16 cellular contexts compared by ENCODE assay signal in genomic region chr12:110933326-110933974, GRCh38. TPM values are rescaled to one million over a fixed set of nuclear protein-coding genes. Genes with fewer than 3 reads are reported as not detected.
DNase-seq lines count a peak whose midpoint lies in the region; ATAC-seq, FAIRE-seq and TF ChIP-seq lines count a peak whose summit lies in the region.
"Had no signal": no experiment of that assay in that cellular context is flagged by ENCODE, and none has a peak within 500 bp of the region (broad histone marks: within the 10 kb centered on the region; RNA-seq: fewer than 3 reads in every experiment).

No MANE protein-coding gene starts in this region.

- H4K20me1 ChIP-seq in H1 (replicated peaks in 1 of 2; ENCODE audit: control insufficient read depth in 1 of 2, insufficient read depth in 2 of 2, low read length in 2 of 2), result peaks cover 0 to 4% of the 10 kb centered on the region in 2 experiments

- no peaks in the 10 kb centered on the region for H3K79me1 ChIP-seq in H1 (ENCODE audit: low read depth, low read length)
- no peaks in the 10 kb centered on the region for H3K79me1 ChIP-seq in neuronal stem cell (ENCODE audit: low read depth, low read length)

- H3K4ac ChIP-seq in H1 (replicated peaks; ENCODE audit: insufficient read length, low read depth, low read length) (peak overlapping the region; percentile 27), neuronal stem cell (ENCODE audit: low read length) (no peak overlapping the region)

- TF ChIP-seq POLR2A in H1 (IDR thresholded peaks at IDR 0.05; ENCODE audit: control extremely low read depth in 1 of 2, low read depth in 2 of 2, low read length in 2 of 2), result no peak

- H4K91ac ChIP-seq in H1 (replicated peaks; ENCODE audit: insufficient read length, low read length), result peak overlapping the region; percentile 4
- H4K91ac ChIP-seq in neuronal stem cell (ENCODE audit: low read depth, low read length, poor library complexity), result no peak overlapping the region

- H2AK5ac ChIP-seq in H1 (ENCODE audit: low read depth, low read length), result peak overlapping the region; percentile 3
- peak overlapping the region; percentile 23 for H2AK5ac ChIP-seq in neuronal stem cell (ENCODE audit: low read depth, low read length)

- peak overlapping the region; percentile 84 for H2BK120ac ChIP-seq in H1 (replicated peaks; ENCODE audit: low read depth, low read length)
- H2BK120ac ChIP-seq in neuronal stem cell (ENCODE audit: low read depth, low read length), result no peak overlapping the region

- H3K23ac ChIP-seq in H1 (ENCODE audit: insufficient read length) (no peak overlapping the region), neuronal stem cell (ENCODE audit: low read depth, low read length, poor library complexity) (no peak overlapping the region)

- H4K5ac ChIP-seq in H1 (ENCODE audit: insufficient read length, low read depth, low read length), result no peak overlapping the region

- H3K9me3 ChIP-seq in left ventricle myocardium inferior (replicated peaks) (no peaks in the 10 kb centered on the region), H1 (ENCODE audit: insufficient read depth in 2 of 2, low read depth in 1 of 2, low read length in 1 of 2) (no peaks in the 10 kb centered on the region), neuronal stem cell (replicated peaks in 1 of 2; ENCODE audit: control insufficient read depth in 2 of 2, insufficient read depth in 1 of 2, low read depth in 1 of 2, low read length in 2 of 2) (peaks cover 0 to 4% of the 10 kb centered on the region in 2 donors)

- H3K18ac ChIP-seq in H1 (ENCODE audit: extremely low read depth, low read length) (peak overlapping the region; percentile 62), neuronal stem cell (ENCODE audit: low read length) (no peak overlapping the region)

- WGBS in H1 (ENCODE audit: extremely low coverage in 1 of 2, insufficient coverage in 1 of 2, insufficient read length in 1 of 2, insufficient replicate concordance in 2 of 2, low coverage in 1 of 2, low lambda C conversion rate in 2 of 2, missing lambda C conversion rate in 1 of 2), 2 experiments, result 88% methylated on average over 15 of the region's 16 CpGs; no CpG with 5 or more reads in 1 of the 2 experiments
- no CpG with 5 or more reads among the region's 16 CpGs for WGBS in neuronal stem cell (ENCODE audit: extremely low coverage in 2 of 2, insufficient read length in 2 of 2, insufficient replicate concordance in 1 of 2), 2 donors

- H3K27me3 ChIP-seq in left ventricle myocardium inferior (ENCODE audit: low read depth) (peaks cover 40% of the 10 kb centered on the region), H1 (replicated peaks in 1 of 4; ENCODE audit: control insufficient read depth in 3 of 4, extremely low read depth in 1 of 4, insufficient read depth in 3 of 4, low read length in 3 of 4) (peaks cover 0 to 2% (median 0%) of the 10 kb centered on the region in 4 experiments; a peak in 3 of 7 replicates), neuronal stem cell (ENCODE audit: control insufficient read depth in 3 of 3, insufficient read depth in 3 of 3, low read depth in 1 of 3, low read length in 3 of 3) (peaks cover 0 to 6% (median 2%) of the 10 kb centered on the region in 3 experiments)

- no peak for TF ChIP-seq CTCF in left ventricle myocardium inferior (IDR thresholded peaks at IDR 0.05; ENCODE audit: borderline replicate concordance)
- no peak for TF ChIP-seq CTCF in H1 (IDR thresholded peaks at IDR 0.05; ENCODE audit: control extremely low read depth in 1 of 3, insufficient read depth in 1 of 3, low read depth in 1 of 3, low read length in 3 of 3)

- H3K9ac ChIP-seq in H1 (replicated peaks in 1 of 4; ENCODE audit: extremely low read depth in 1 of 4, low read depth in 3 of 4, low read length in 3 of 4) (no peak overlapping the region), neuronal stem cell (ENCODE audit: low read depth, low read length, poor library complexity) (no peak overlapping the region)

- no peak for ATAC-seq in HG02678 (IDR thresholded peaks at IDR 0.05; ENCODE audit: unreplicated experiment)

- peaks cover 37% of the 10 kb centered on the region for H3K4me1 ChIP-seq in left ventricle myocardium inferior
- H3K4me1 ChIP-seq in H1 (replicated peaks in 1 of 4; ENCODE audit: control insufficient read depth in 3 of 4, insufficient read depth in 4 of 4, low read length in 3 of 4), result peaks cover 3 to 19% (median 11%) of the 10 kb centered on the region in 4 experiments
- H3K4me1 ChIP-seq in neuronal stem cell (ENCODE audit: control insufficient read depth in 2 of 2, insufficient read depth in 1 of 2, low read depth in 1 of 2, low read length in 2 of 2), result peaks cover 0 to 7% of the 10 kb centered on the region in 2 donors

- POLR2A ChIA-PET in H1 (lab: Charles Lee; ENCODE audit: partially characterized antibody), result interaction anchor here (0.8 to 1.3 kb wide), 2 partner anchors 10 to 12 kb away, joined by 3 to 4 read pairs; no protein-coding TSS in a partner anchor

- H4K8ac ChIP-seq in H1 (ENCODE audit: extremely low read depth, insufficient read depth, low read length) (peak overlapping the region; percentile 29; the same call in 1 of the 2 replicates), neuronal stem cell (ENCODE audit: low read depth, low read length) (no peak overlapping the region)

- peaks cover 5% of the 10 kb centered on the region; the same call in 1 of the 2 replicates for H3K23me2 ChIP-seq in H1 (ENCODE audit: low read depth, low read length)

- H2AFZ ChIP-seq in H1 (ENCODE audit: low read length) (no peak overlapping the region), neuronal stem cell (ENCODE audit: low read length) (no peak overlapping the region)

- TF ChIP-seq EP300 in H1 (IDR thresholded peaks at IDR 0.05; ENCODE audit: borderline replicate concordance in 1 of 2, low read depth in 2 of 2, low read length in 2 of 2), result no peak

- H2BK12ac ChIP-seq in H1 (ENCODE audit: low read depth, low read length), result peak overlapping the region; percentile 13
- no peak overlapping the region for H2BK12ac ChIP-seq in neuronal stem cell (ENCODE audit: low read length)

- no peak overlapping the region for H3K4me2 ChIP-seq in H1 (ENCODE audit: insufficient read depth in 1 of 2, low read depth in 2 of 2, low read length in 2 of 2)
- H3K4me2 ChIP-seq in neuronal stem cell (ENCODE audit: insufficient read depth, low read length, poor library complexity, severe bottlenecking), result no peak overlapping the region

- peak overlapping the region; percentile 88 for H2BK20ac ChIP-seq in H1 (ENCODE audit: low read length)

- H3K4me3 ChIP-seq in left ventricle myocardium inferior, result no peak overlapping the region
- H3K4me3 ChIP-seq in H1 (ENCODE audit: extremely low read depth in 1 of 4, insufficient read depth in 2 of 4, low read depth in 3 of 4, low read length in 4 of 4), result no peak overlapping the region; a peak in 1 of 8 replicates
- no peak overlapping the region for H3K4me3 ChIP-seq in neuronal stem cell (ENCODE audit: low read length in 2 of 2)

- H3K36me3 ChIP-seq in left ventricle myocardium inferior (no peaks in the 10 kb centered on the region), H1 (ENCODE audit: control insufficient read depth in 2 of 4, insufficient read depth in 4 of 4, low read length in 3 of 4) (no peaks in the 10 kb centered on the region), neuronal stem cell (replicated peaks in 1 of 2; ENCODE audit: control insufficient read depth in 2 of 2, insufficient read depth in 2 of 2, low read length in 2 of 2) (no peaks in the 10 kb centered on the region)

- H3K56ac ChIP-seq in H1 (replicated peaks; ENCODE audit: insufficient read length, low read depth, low read length), result no peak overlapping the region

- no peak for FAIRE-seq in H1 (lab: Jason Lieb, UNC)
- FAIRE-seq: GM18507 had no signal

- DNase-seq in left ventricle myocardium inferior, result no peak
- DNase-seq in cardiac septum (ENCODE audit: low spot score), result no peak
- DNase-seq in H1 (ENCODE audit: low read depth in 1 of 2, low spot score in 2 of 2), result peak in 1 of 2 experiments; percentile 38
- no peak for DNase-seq in neuronal stem cell (ENCODE audit: low spot score)
- DNase-seq in NCI-H1930 (lab: John Stamatoyannopoulos, UW), result no peak
- DNase-seq in NCI-H146 (lab: John Stamatoyannopoulos, UW), result no peak
- DNase-seq in NCI-H82 treated with DMSO at 0.1 percent for 48 hours (lab: John Stamatoyannopoulos, UW; ENCODE audit: unreplicated experiment), result no peak
- DNase-seq: DMS53, Karpas-422, MM.1S, NCI-H2029 treated with DMSO at 0.1 percent for 48 hours, NCI-H510A treated with DMSO at 0.1 percent for 48 hours had no signal

- peak overlapping the region; percentile 18; the same call in 1 of the 2 replicates for H2BK5ac ChIP-seq in H1 (ENCODE audit: low read depth, low read length)
- H2BK5ac ChIP-seq in neuronal stem cell (ENCODE audit: low read length), result no peak overlapping the region

- CTCF ChIA-PET in H1 (lab: Charles Lee; ENCODE audit: partially characterized antibody), result interaction anchor here (1.0 to 1.3 kb wide), 4 partner anchors 25 to 106 kb away, joined by 3 read pairs; no protein-coding TSS in a partner anchor

- no peaks in the 10 kb centered on the region; a peak in 1 of 4 replicates for H3K79me2 ChIP-seq in H1 (ENCODE audit: control insufficient read depth in 1 of 2, insufficient read depth in 2 of 2, low read length in 2 of 2)

- intact Hi-C loops in left ventricle myocardium inferior (cut with micrococcal nuclease) (loop anchor here (10.0 kb wide), 1 partner anchor 381 kb away; no protein-coding TSS in a partner anchor), cardiac septum (cut with DNase I) (loop anchor here (5.0 kb wide), 1 partner anchor 429 kb away; no protein-coding TSS in a partner anchor)

- peak overlapping the region; percentile 48 for H3K27ac ChIP-seq in left ventricle myocardium inferior (replicated peaks)
- no peak overlapping the region for H3K27ac ChIP-seq in H1 (ENCODE audit: low read depth, low read length)
- no peak overlapping the region for H3K27ac ChIP-seq in neuronal stem cell (replicated peaks; ENCODE audit: low read length)
- H3K27ac ChIP-seq: C4-2B, HL-60 had no signal

- no peak for TF ChIP-seq RAD21 in H1 (IDR thresholded peaks at IDR 0.05 in 1 of 2, conservative IDR thresholded peaks at IDR 0.05 in 1 of 2; ENCODE audit: low read depth in 2 of 2, low read length in 2 of 2)

- H2BK15ac ChIP-seq in H1 (ENCODE audit: low read length), result 0 out of 2 replicates have a peak overlapping the region, but pooled peaks have one; percentile 3
- H2BK15ac ChIP-seq in neuronal stem cell (ENCODE audit: low read length), result peak overlapping the region; percentile 35

- H3K14ac ChIP-seq in H1 (ENCODE audit: insufficient read length) (peak overlapping the region; percentile 9), neuronal stem cell (ENCODE audit: low read length) (no peak overlapping the region)

RNA-seq across cellular contexts. Expression of gene MYL2, which starts 13.1 kb away (rescaled TPM):
- total RNA-seq in left ventricle myocardium inferior (33,375 TPM), cardiac septum (24,495 TPM)
- total RNA-seq in H1 (2021; fragmentation: NEBNext Ultra II Directional; extraction: Animal tissue kit (Norgen Biotek cat#: 25700)), result not detected in 2 replicates
- polyA plus RNA-seq in H1 (2011; rRNA removed), result not detected in 2 replicates
- not detected for polyA plus RNA-seq in H1 (2011; cell fraction: cytosol; rRNA removed)
- polyA plus RNA-seq in H1 (2011; cell fraction: nucleus; rRNA removed), result not detected
- polyA plus RNA-seq in H1 (2012, experiment 1 of 2), result not detected in 4 replicates
- polyA plus RNA-seq in H1 (2012, experiment 2 of 2), result not detected
- polyA plus RNA-seq in H1 (2013, experiment 1 of 2), result 0.26 TPM
- polyA plus RNA-seq in H1 (2013, experiment 2 of 2), result 0.18 TPM
- polyA minus RNA-seq in H1 (2011; rRNA and poly(A)+ RNA removed), result not detected in 2 replicates
- polyA minus RNA-seq in H1 (2011; cell fraction: cytosol; rRNA and poly(A)+ RNA removed), result not detected
- polyA minus RNA-seq in H1 (2011; cell fraction: nucleus; rRNA and poly(A)+ RNA removed), result not detected
- not detected for polyA plus RNA-seq in neuronal stem cell (2013, experiment 1 of 2)
- not detected for polyA plus RNA-seq in neuronal stem cell (2013, experiment 2 of 2)

Comparison
In these comparisons a context has a peak if more than half of its experiments do, and no peak if none do; other contexts are left out.
1. RNA of gene MYL2, which starts 13.1 kb away (total RNA-seq): 33,375 TPM in left ventricle myocardium inferior (single experiment) and 24,495 TPM in cardiac septum (single experiment); not detected in H1; every median in the first group is over 1,000 times any median in the second.